ENCODE assay signal across 24 cellular contexts in the genomic region with DNA sequence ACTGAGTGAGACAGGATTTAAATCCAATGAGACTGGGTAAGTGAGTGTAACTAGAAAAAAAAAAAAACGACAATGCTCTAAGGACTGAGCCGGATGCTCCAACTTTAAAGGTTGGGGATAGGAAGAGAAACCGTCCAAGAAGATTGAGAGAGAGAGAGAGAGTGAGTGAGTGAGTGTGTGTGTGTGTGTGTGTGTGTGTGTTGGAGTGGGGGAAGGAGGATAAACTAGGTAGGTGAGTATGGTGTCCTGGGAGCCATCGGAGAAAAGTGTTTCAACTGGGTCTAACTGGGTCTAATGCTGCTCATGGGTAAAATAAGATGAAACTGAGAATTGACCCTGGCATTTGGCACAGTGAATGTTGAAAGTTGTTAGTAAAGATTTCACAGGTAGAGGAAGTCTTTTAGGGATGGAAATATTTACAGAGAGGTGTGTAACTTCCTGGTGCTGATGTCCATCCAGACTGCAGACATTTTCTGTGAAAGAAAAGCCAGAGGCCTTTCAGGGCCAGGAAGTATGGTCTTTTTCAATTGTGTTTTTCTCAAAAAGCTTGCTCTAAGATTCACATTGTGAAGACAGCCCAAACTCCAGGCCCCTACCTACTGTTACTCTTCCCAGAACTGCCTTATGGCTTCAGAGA. TPM values are rescaled to one million over a fixed set of nuclear protein-coding genes. Genes with fewer than 3 reads are reported as not detected.
A peak's percentile ranks its signal among the peaks of the same experiment; 100 is the strongest.
DNase-seq lines count a peak whose midpoint lies in the region; ATAC-seq, FAIRE-seq and TF ChIP-seq lines count a peak whose summit lies in the region.
"Had no signal": no experiment of that assay in that cellular context is flagged by ENCODE, and none has a peak within 500 bp of the region (broad histone marks: within the 10 kb centered on the region; RNA-seq: fewer than 3 reads in every experiment).

No MANE protein-coding gene starts in this region.

- no peak overlapping the region for H2BK5ac ChIP-seq in H9 (ENCODE audit: insufficient read length, low read length)

- intact Hi-C loops in K562 (cut with micrococcal nuclease) (no loop called here), aorta (cut with DNase I) (no loop called here)

- no peak overlapping the region for H3K27ac ChIP-seq in H9 (ENCODE audit: insufficient read length, low read depth, low read length)
- no peak overlapping the region for H3K27ac ChIP-seq in K562 (ENCODE audit: extremely low read depth, low read depth, low read length)
- no peak overlapping the region for H3K27ac ChIP-seq in WERI-Rb-1
- no peak overlapping the region for H3K27ac ChIP-seq in aorta (ENCODE audit: low read depth in 1 of 2, low read length in 2 of 2)
- H3K27ac ChIP-seq: cardiac muscle cell, testis had no signal

- no peak overlapping the region for H4K8ac ChIP-seq in H9 (replicated peaks; ENCODE audit: insufficient read length, low read depth, low read length)

- H2BK20ac ChIP-seq in H9 (ENCODE audit: low read depth, low read length, poor library complexity, severe bottlenecking): no peak overlapping the region

- no peaks in the 10 kb centered on the region for H3K9me1 ChIP-seq in K562 (ENCODE audit: control insufficient read depth, insufficient read depth, low read length)

- H2BK12ac ChIP-seq in H9 (ENCODE audit: insufficient read length, low read depth, low read length): no peak overlapping the region

- H3K9me3 Mint-ChIP-seq in H9: peaks cover 0 to 16% of the 10 kb centered on the region in 2 experiments; a peak in 3 of 5 replicates
- peaks cover 47% of the 10 kb centered on the region for H3K9me3 Mint-ChIP-seq in nephron progenitor cell
- H3K9me3 Mint-ChIP-seq in osteocyte (ENCODE audit: unreplicated experiment): peaks cover 7% of the 10 kb centered on the region
- H3K9me3 Mint-ChIP-seq: CD4-positive, alpha-beta T cell had no signal

- no peak overlapping the region for H2AFZ ChIP-seq in H9 (ENCODE audit: low read length)
- 0 out of 2 replicates have a peak overlapping the region, but pooled peaks have one; percentile 3 for H2AFZ ChIP-seq in K562 (ENCODE audit: low read depth, low read length)

- H3K23ac ChIP-seq in H9 (ENCODE audit: insufficient read length, low read depth, low read length): no peak overlapping the region

- no peak overlapping the region for H4K5ac ChIP-seq in H9 (ENCODE audit: insufficient read length, low read depth, low read length)

- in situ Hi-C loops in K562 (cut with MboI): no loop called here

- TF ChIP-seq RAD21 in K562 (CRISPR knock-in tag; conservative IDR thresholded peaks at IDR 0.05 in 1 of 2, IDR thresholded peaks at IDR 0.05 in 1 of 2): no peak

- H3K36me3 ChIP-seq in K562 (ENCODE audit: control insufficient read depth, insufficient read depth, low read length) (no peaks in the 10 kb centered on the region), WERI-Rb-1 (no peaks in the 10 kb centered on the region), aorta (ENCODE audit: control insufficient read depth in 1 of 2, insufficient read depth in 2 of 2, low read length in 1 of 2) (no peaks in the 10 kb centered on the region)
- H3K36me3 ChIP-seq: cardiac muscle cell, heart left ventricle, left lung had no signal

- no peak overlapping the region for H3K56ac ChIP-seq in H9 (ENCODE audit: insufficient read length, low read depth, low read length)

- H3T11ph ChIP-seq in H9 (ENCODE audit: low read length): no peak overlapping the region

- POLR2A ChIA-PET in K562 (lab: Yijun Ruan, JAX): no interaction called here

- H3K9me3 ChIP-seq in H9 (ENCODE audit: control insufficient read depth, low read depth, low read length) (no peaks in the 10 kb centered on the region), K562 (replicated peaks; ENCODE audit: control insufficient read depth, insufficient read depth, low read depth, low read length) (no peaks in the 10 kb centered on the region), WERI-Rb-1 (ENCODE audit: severe bottlenecking) (peaks cover under 1% of the 10 kb centered on the region), aorta (ENCODE audit: control insufficient read depth, low read length) (no peaks in the 10 kb centered on the region)
- H3K9me3 ChIP-seq: testis had no signal

- H2BK120ac ChIP-seq in H9 (ENCODE audit: low read depth, low read length, poor library complexity, severe bottlenecking): no peak overlapping the region

- no peaks in the 10 kb centered on the region for H3K79me2 ChIP-seq in H9 (ENCODE audit: insufficient read depth, low read length)
- H3K79me2 ChIP-seq in K562 (ENCODE audit: control insufficient read depth, insufficient read depth, low read length): no peaks in the 10 kb centered on the region

- H3K27me3 ChIP-seq in H9 (ENCODE audit: insufficient read depth, low read length): no peaks in the 10 kb centered on the region
- no peaks in the 10 kb centered on the region for H3K27me3 ChIP-seq in K562 (ENCODE audit: control insufficient read depth in 2 of 2, insufficient read depth in 2 of 2, low read length in 2 of 2)
- no peaks in the 10 kb centered on the region for H3K27me3 ChIP-seq in WERI-Rb-1 (ENCODE audit: insufficient read depth, low read depth, severe bottlenecking)
- no peaks in the 10 kb centered on the region for H3K27me3 ChIP-seq in aorta (ENCODE audit: control insufficient read depth in 1 of 2, insufficient read depth in 2 of 2, low read length in 1 of 2)
- H3K27me3 ChIP-seq: cardiac muscle cell, dorsolateral prefrontal cortex, heart left ventricle, left lung, testis had no signal

- DNase-seq in GM12891 (ENCODE audit: insufficient read length, low spot score) (no peak), H9 (no peak), K562 (ENCODE audit: extremely low read depth in 1 of 4, low spot score in 3 of 4) (no peak), nephron progenitor cell (no peak), WERI-Rb-1 (no peak), aorta (no peak), NCI-H524 (lab: John Stamatoyannopoulos, UW) (no peak), osteocyte (ENCODE audit: extremely low spot score, unreplicated experiment) (no peak)
- DNase-seq: activated CD8-positive, alpha-beta T cell treated with anti-CD3 and anti-CD28 coated beads for 36 hours; activated naive CD4-positive, alpha-beta T cell treated with Interleukin-2 at 50 U/mL for 16 hours; activated T-cell treated with anti-CD3 and anti-CD28 coated beads, Interleukin-2, amount 50 U/mL, for 1 hour; amygdala; CD4-positive, alpha-beta T cell; dorsolateral prefrontal cortex; heart left ventricle; left lung; NCI-H1417; stimulated activated CD4-positive, alpha-beta T cell treated with anti-CD3 and anti-CD28 coated beads, Interleukin-2, amount 100 ng/mL, for 24 hours; testis had no signal

- H3K4me3 ChIP-seq in K562 (no peak overlapping the region), WERI-Rb-1 (ENCODE audit: low read depth, low read length) (no peak overlapping the region), aorta (ENCODE audit: low read length in 2 of 2) (no peak overlapping the region)
- H3K4me3 ChIP-seq: cardiac muscle cell, dorsolateral prefrontal cortex, heart left ventricle, left lung, testis had no signal

- H3K27ac Mint-ChIP-seq in H9: peak overlapping the region in 2 of 3 experiments; percentile 41 to 55; a peak in 3 of 7 replicates
- H3K27ac Mint-ChIP-seq in nephron progenitor cell: peak overlapping the region; percentile 3
- H3K27ac Mint-ChIP-seq in osteocyte (ENCODE audit: unreplicated experiment): no peak overlapping the region
- H3K27ac Mint-ChIP-seq: activated CD8-positive, alpha-beta T cell treated with anti-CD3 and anti-CD28 coated beads for 36 hours; CD4-positive, alpha-beta T cell; stimulated activated effector memory CD8-positive, alpha-beta T cell treated with anti-CD3 and anti-CD28 coated beads, Interleukin-12 subunit alpha, Interleukin-12 subunit beta, amount 100 ng/mL, for 72 hours had no signal

- no peak overlapping the region for H4K91ac ChIP-seq in H9 (ENCODE audit: insufficient read length, low read depth, low read length)

- TF ChIP-seq CTCF in H9 (conservative IDR thresholded peaks at IDR 0.05) (no peak), K562 (IDR thresholded peaks at IDR 0.05 in 2 of 3, conservative IDR thresholded peaks at IDR 0.05 in 1 of 3; ENCODE audit: insufficient read depth in 2 of 3, low read depth in 1 of 3, low read length in 3 of 3) (no peak), nephron progenitor cell (IDR thresholded peaks at IDR 0.05) (no peak), WERI-Rb-1 (IDR thresholded peaks at IDR 0.05; ENCODE audit: low read depth, low read length) (no peak), osteocyte (IDR thresholded peaks at IDR 0.05) (no peak)

- H3K36me3 Mint-ChIP-seq in H9 (ENCODE audit: insufficient read depth in 1 of 3, low read depth in 3 of 3) (peaks cover 0 to 14% (median 7%) of the 10 kb centered on the region in 3 experiments; a peak in 5 of 7 replicates), nephron progenitor cell (ENCODE audit: low read depth) (no peaks in the 10 kb centered on the region), osteocyte (ENCODE audit: unreplicated experiment) (no peaks in the 10 kb centered on the region)

- no peaks in the 10 kb centered on the region for H4K20me1 ChIP-seq in H9 (ENCODE audit: control insufficient read depth, insufficient read depth, insufficient read length)
- H4K20me1 ChIP-seq in K562 (replicated peaks; ENCODE audit: control insufficient read depth, insufficient read depth, low read length): no peaks in the 10 kb centered on the region

- no peak overlapping the region; a peak in 1 of 5 replicates for H3K4me3 Mint-ChIP-seq in H9
- H3K4me3 Mint-ChIP-seq in nephron progenitor cell: no peak overlapping the region
- no peak overlapping the region for H3K4me3 Mint-ChIP-seq in osteocyte (ENCODE audit: unreplicated experiment)
- H3K4me3 Mint-ChIP-seq: activated CD8-positive, alpha-beta T cell treated with anti-CD3 and anti-CD28 coated beads for 36 hours; CD4-positive, alpha-beta T cell; stimulated activated effector memory CD8-positive, alpha-beta T cell treated with anti-CD3 and anti-CD28 coated beads, Interleukin-12 subunit alpha, Interleukin-12 subunit beta, amount 100 ng/mL, for 72 hours had no signal

- no peak overlapping the region for H3K18ac ChIP-seq in H9 (ENCODE audit: insufficient read length, low read depth, low read length)

- no peaks in the 10 kb centered on the region for H3K79me1 ChIP-seq in H9 (ENCODE audit: insufficient read depth, low read depth, low read length, poor library complexity, severe bottlenecking)

- no peak overlapping the region for H3K14ac ChIP-seq in H9 (ENCODE audit: insufficient read depth, low read length)

- H3K9ac ChIP-seq in H9 (ENCODE audit: extremely low read depth, insufficient read length, low read length): no peak overlapping the region
- no peak overlapping the region for H3K9ac ChIP-seq in K562 (ENCODE audit: insufficient read depth in 1 of 2, low read depth in 2 of 2, low read length in 2 of 2)

- FAIRE-seq in GM12891 (lab: Jason Lieb, UNC) (no peak), K562 (lab: Jason Lieb, UNC) (no peak)

- no CpG with 5 or more reads among the region's 4 CpGs for WGBS in H9 (ENCODE audit: extremely low coverage, insufficient read length, low lambda C conversion rate)
- 3% methylated on average over 3 of the region's 4 CpGs for WGBS in K562 (ENCODE audit: insufficient coverage, low coverage, missing lambda C conversion rate)
- 96 to 97% methylated on average over 4 of the region's 4 CpGs for WGBS in aorta, 2 donors

- BruUV-seq in K562 (replicated peaks; lab: Mats Ljungman, UMichigan): no TSS peak

- no peaks in the 10 kb centered on the region for H3K27me3 Mint-ChIP-seq in H9 (ENCODE audit: low read depth)
- H3K27me3 Mint-ChIP-seq in nephron progenitor cell (ENCODE audit: low read depth, poor library complexity): peaks cover 7% of the 10 kb centered on the region
- no peaks in the 10 kb centered on the region for H3K27me3 Mint-ChIP-seq in osteocyte (ENCODE audit: unreplicated experiment)

- CTCF ChIA-PET in K562 (lab: Yijun Ruan, JAX; ENCODE audit: low intra/inter-chr PET ratio): no interaction called here

- ATAC-seq in K562: no peak
- ATAC-seq in aorta (ENCODE audit: low FRiP score): no peak
- ATAC-seq: activated CD8-positive, alpha-beta T cell treated with anti-CD3 and anti-CD28 coated beads for 36 hours; heart left ventricle; left lung; SK-N-SH treated with all-trans-retinoic acid at 6 μM for 48 hours; stimulated activated effector memory CD8-positive, alpha-beta T cell treated with anti-CD3 and anti-CD28 coated beads, Interleukin-12 subunit alpha, Interleukin-12 subunit beta, amount 100 ng/mL, for 72 hours had no signal

- no peak overlapping the region for H2AK5ac ChIP-seq in H9 (ENCODE audit: insufficient read length, low read length)

- H3K4ac ChIP-seq in H9 (ENCODE audit: low read depth, low read length): no peak overlapping the region

- 0 out of 2 replicates have a peak, but pooled peaks have one; percentile 42 for TF ChIP-seq POLR2A in GM12891 (IDR thresholded peaks at IDR 0.05; ENCODE audit: low read depth, low read length)
- no peak for TF ChIP-seq POLR2A in K562 (conservative IDR thresholded peaks at IDR 0.05)

- no peaks in the 10 kb centered on the region for H3K23me2 ChIP-seq in H9 (ENCODE audit: insufficient read length, low read depth, low read length, poor library complexity, severe bottlenecking)

- no peak for TF ChIP-seq EP300 in K562 (IDR thresholded peaks at IDR 0.05; ENCODE audit: low read length)

- H3K4me1 ChIP-seq in H9 (ENCODE audit: insufficient read depth, low read length) (no peaks in the 10 kb centered on the region; the same call in 1 of the 2 replicates), K562 (replicated peaks in 1 of 2; ENCODE audit: control insufficient read depth in 2 of 2, insufficient read depth in 2 of 2, low read length in 2 of 2) (no peaks in the 10 kb centered on the region), aorta (ENCODE audit: control insufficient read depth in 1 of 2, insufficient read depth in 2 of 2, low read length in 2 of 2) (peaks cover 0 to 4% of the 10 kb centered on the region in 2 donors)
- H3K4me1 ChIP-seq: testis had no signal

- no peak overlapping the region for H3K4me2 ChIP-seq in H9 (ENCODE audit: insufficient read depth, insufficient read length, low read length)
- H3K4me2 ChIP-seq in K562 (ENCODE audit: insufficient read depth, low read length): no peak overlapping the region

- peaks cover 12 to 20% of the 10 kb centered on the region in 2 experiments for H3K4me1 Mint-ChIP-seq in H9
- peaks cover 12% of the 10 kb centered on the region for H3K4me1 Mint-ChIP-seq in nephron progenitor cell
- peaks cover 7% of the 10 kb centered on the region for H3K4me1 Mint-ChIP-seq in osteocyte (ENCODE audit: unreplicated experiment)

- no peak overlapping the region for H2BK15ac ChIP-seq in H9 (ENCODE audit: low read depth, low read length)

RNA-seq across cellular contexts. Expression of gene ENTPD1, which starts 14.2 kb away (rescaled TPM):
- polyA plus RNA-seq in GM12891 (2012; ENCODE audit: low read depth, missing spikeins): 201 TPM
- total RNA-seq in H9 (2021): 1.9 and 2.0 TPM in 2 replicates
- total RNA-seq in K562 (2011; cell fraction: chromatin; rRNA removed; ENCODE audit: low replicate concordance): 0.30 and 0.81 TPM in 2 replicates
- total RNA-seq in K562 (2011; cell fraction: nucleolus; rRNA removed): not detected in 2 replicates
- total RNA-seq in K562 (2011; cell fraction: nucleoplasm; rRNA removed): 0.59 and 0.69 TPM in 2 replicates
- 0.18 and 0.49 TPM in 2 replicates for total RNA-seq in K562 (2014; rRNA removed)
- total RNA-seq in K562 (2014; rRNA removed; fragmentation: Illumina TruSeq; extraction: Trizol): 0.16 and 0.47 TPM in 2 replicates
- 0.38 and 0.62 TPM in 2 replicates for total RNA-seq in K562 (2015; rRNA removed; fragmentation: Illumina TruSeq; extraction: Trizol)
- total RNA-seq in K562 (2021): 0.35 and 0.38 TPM in 2 replicates
- 0.07 and 0.37 TPM in 2 replicates for polyA plus RNA-seq in K562 (2011; rRNA removed)
- polyA plus RNA-seq in K562 (2011; cell fraction: cytosol; rRNA removed): 0.03 and 0.04 TPM in 2 replicates
- 0.09 and 0.22 TPM in 2 replicates for polyA plus RNA-seq in K562 (2011; cell fraction: nucleus; rRNA removed)
- 2.0 and 2.2 TPM in 2 replicates for polyA plus RNA-seq in K562 (2012)
- polyA plus RNA-seq in K562 (2014; fragmentation: Illumina TruSeq; extraction: Trizol): 0.10 and 0.37 TPM in 2 replicates
- polyA plus RNA-seq in K562 (2014; fragmentation: Nextera tagmentation; extraction: Ambion mirVana): 1 to 10 TPM; 1.2 to 1.5 TPM
- polyA plus RNA-seq in K562 (2014; rRNA removed): 0.12 and 0.35 TPM in 2 replicates
- polyA minus RNA-seq in K562 (2011; rRNA and poly(A)+ RNA removed): 0.18 and 0.45 TPM in 2 replicates
- not detected in 2 replicates for polyA minus RNA-seq in K562 (2011; cell fraction: cytosol; rRNA and poly(A)+ RNA removed)
- 0.11 and 0.13 TPM in 2 replicates for polyA minus RNA-seq in K562 (2011; cell fraction: nucleus; rRNA and poly(A)+ RNA removed)
- total RNA-seq in aorta: 100 to 1,000 TPM in 1 of 2 donors, 10 to 100 TPM in 1; 77.8 to 110 TPM
- 10 to 100 TPM; 18.2 to 22.2 TPM for polyA plus RNA-seq in aorta
- total RNA-seq in osteocyte: 1.2 and 1.5 TPM in 2 replicates
- total RNA-seq: epithelial cell of proximal tubule, NCI-H460 had no signal

Comparison
In these comparisons a context has a peak if more than half of its experiments do, and no peak if none do; other contexts are left out.
1. RNA of gene ENTPD1, which starts 14.2 kb away (total RNA-seq): 77.8 to 110 TPM in aorta; 1.9 to 2.0 TPM in H9, 1.2 to 1.5 TPM in osteocyte and 0.16 to 0.81 TPM in K562; every median in the first group is over 10 times any median in the second.